In the genomic region with DNA sequence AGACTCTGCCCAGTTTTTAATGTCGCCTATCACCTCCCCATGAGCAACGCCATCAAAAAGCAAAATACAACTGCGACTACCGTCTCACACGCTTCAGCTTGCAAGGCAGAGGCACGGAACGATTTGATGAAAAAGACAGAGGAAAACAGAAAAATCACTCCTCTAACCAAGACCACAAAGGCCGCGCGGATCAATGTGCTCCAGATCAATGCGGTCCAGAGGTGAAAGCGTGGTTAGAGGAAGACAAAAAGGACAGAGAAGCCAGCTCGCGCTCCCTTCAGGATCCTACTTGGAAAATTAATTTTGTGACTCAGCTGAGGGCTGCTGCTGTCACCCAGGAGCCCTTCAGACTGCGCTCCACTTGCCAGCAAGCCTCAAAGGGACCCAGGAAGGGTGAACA, we compare ENCODE assay signal across 19 cellular contexts.
"Had no signal": no experiment of that assay in that cellular context is flagged by ENCODE, and none has a peak within 500 bp of the region (broad histone marks: within the 10 kb centered on the region; RNA-seq: fewer than 3 reads in every experiment).

No MANE protein-coding gene starts in this region.

- H3K9me3 Mint-ChIP-seq: activated CD8-positive, alpha-beta T cell treated with anti-CD3 and anti-CD28 coated beads for 36 hours; activated naive CD4-positive, alpha-beta T cell treated with anti-CD3 and anti-CD28 coated beads, Interleukin-2, amount 50 U/mL, for 72 hours; central memory CD8-positive, alpha-beta T cell; naive thymus-derived CD8-positive, alpha-beta T cell; stimulated activated naive CD8-positive, alpha-beta T cell treated with anti-CD3 and anti-CD28 coated beads, Interleukin-15, amount 100 ng/mL, for 72 hours had no signal

- H3K4me3 Mint-ChIP-seq: activated CD8-positive, alpha-beta T cell treated with anti-CD3 and anti-CD28 coated beads for 36 hours; central memory CD8-positive, alpha-beta T cell; naive thymus-derived CD8-positive, alpha-beta T cell; stimulated activated naive CD8-positive, alpha-beta T cell treated with anti-CD3 and anti-CD28 coated beads, Interleukin-15, amount 100 ng/mL, for 72 hours; T-helper 17 cell had no signal

- H3K9me3 ChIP-seq: body of pancreas, gastroesophageal sphincter, left lung, mucosa of descending colon, testis, upper lobe of right lung had no signal

- H3K27me3 ChIP-seq: body of pancreas, gastroesophageal sphincter, left lung, testis, upper lobe of right lung had no signal

- H3K4me3 ChIP-seq: body of pancreas, gastroesophageal sphincter, left lung, mucosa of descending colon, smooth muscle cell, testis, upper lobe of right lung had no signal

- DNase-seq: activated CD4-positive, alpha-beta T cell treated with anti-CD3 and anti-CD28 coated beads for 4 hours; activated CD8-positive, alpha-beta T cell treated with anti-CD3 and anti-CD28 coated beads for 36 hours; activated T-cell treated with anti-CD3 and anti-CD28 coated beads for 4 hours; body of pancreas; dermis blood vessel endothelial cell; islet precursor cell; left lung; naive thymus-derived CD8-positive, alpha-beta T cell; nucleus accumbens; right cardiac atrium; stimulated activated naive CD8-positive, alpha-beta T cell treated with anti-CD3 and anti-CD28 coated beads, Interleukin-15, amount 100 ng/mL, for 72 hours; T-helper 17 cell; testis; upper lobe of right lung had no signal

- H3K4me1 Mint-ChIP-seq: central memory CD8-positive, alpha-beta T cell; stimulated activated naive CD8-positive, alpha-beta T cell treated with anti-CD3 and anti-CD28 coated beads, Interleukin-15, amount 100 ng/mL, for 72 hours had no signal

- H3K4me2 ChIP-seq: smooth muscle cell had no signal

- ATAC-seq: activated CD8-positive, alpha-beta T cell treated with anti-CD3 and anti-CD28 coated beads for 36 hours; activated naive CD4-positive, alpha-beta T cell treated with anti-CD3 and anti-CD28 coated beads, Interleukin-2, amount 50 U/mL, for 72 hours; body of pancreas; gastroesophageal sphincter; left lung; mucosa of descending colon; naive thymus-derived CD8-positive, alpha-beta T cell; right cardiac atrium; stimulated activated naive CD8-positive, alpha-beta T cell treated with anti-CD3 and anti-CD28 coated beads, Interleukin-15, amount 100 ng/mL, for 72 hours; T-helper 17 cell; upper lobe of right lung had no signal

- H3K27me3 Mint-ChIP-seq: central memory CD8-positive, alpha-beta T cell; T-helper 17 cell had no signal

- H3K27ac Mint-ChIP-seq: activated CD8-positive, alpha-beta T cell treated with anti-CD3 and anti-CD28 coated beads for 36 hours; activated naive CD4-positive, alpha-beta T cell treated with anti-CD3 and anti-CD28 coated beads, Interleukin-2, amount 50 U/mL, for 72 hours; naive thymus-derived CD8-positive, alpha-beta T cell had no signal

- H3K36me3 Mint-ChIP-seq: activated naive CD4-positive, alpha-beta T cell treated with anti-CD3 and anti-CD28 coated beads, Interleukin-2, amount 50 U/mL, for 72 hours; naive thymus-derived CD8-positive, alpha-beta T cell had no signal

- H3K4me1 ChIP-seq: body of pancreas, gastroesophageal sphincter, left lung, testis, upper lobe of right lung had no signal

- H3K27ac ChIP-seq: body of pancreas, gastroesophageal sphincter, left lung, testis, upper lobe of right lung had no signal

- H3K36me3 ChIP-seq: left lung, upper lobe of right lung had no signal
